12 cellular contexts compared by ENCODE assay signal in the genomic region with DNA sequence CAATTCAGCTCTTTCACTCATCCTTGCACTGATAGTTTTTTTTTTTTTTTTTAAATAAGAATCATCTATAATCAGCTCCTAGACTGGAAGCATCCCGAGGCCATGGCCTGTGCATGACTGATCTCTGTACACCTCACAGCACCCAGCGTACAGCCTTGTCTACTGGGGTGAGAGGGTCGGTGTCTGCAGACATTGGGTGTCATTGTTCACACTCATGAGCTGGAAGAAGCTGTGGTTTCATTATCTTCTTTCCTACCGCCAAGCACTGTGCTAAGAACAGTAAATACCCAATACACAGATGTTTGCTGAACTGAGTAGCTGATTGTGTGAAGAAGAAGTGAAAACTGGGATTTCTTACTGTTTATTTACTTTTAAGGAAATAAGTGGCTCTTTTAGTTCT.
DNase-seq lines count a peak whose midpoint lies in the region; ATAC-seq, FAIRE-seq and TF ChIP-seq lines count a peak whose summit lies in the region.
"Had no signal": no experiment of that assay in that cellular context is flagged by ENCODE, and none has a peak within 500 bp of the region (broad histone marks: within the 10 kb centered on the region; RNA-seq: fewer than 3 reads in every experiment).

No MANE protein-coding gene starts in this region.

- ATAC-seq in HG03095 (IDR thresholded peaks at IDR 0.05; ENCODE audit: unreplicated experiment) (peak; percentile 28), K562 (no peak)

- whole genome bisulfite sequencing in K562 (ENCODE audit: insufficient coverage, low coverage, missing lambda C conversion rate), result 23% methylated on average over 4 of the region's 4 CpGs

- peaks cover 0 to 3% of the 10 kb centered on the region in 2 experiments; a peak in 2 of 5 replicates for H3K4me1 ChIP-seq in K562 (replicated peaks in 1 of 2; ENCODE audit: control insufficient read depth in 2 of 2, insufficient read depth in 2 of 2, low read length in 2 of 2)
- H3K4me1 ChIP-seq in osteoblast (ENCODE audit: insufficient read depth, low read length), result peaks cover 21% of the 10 kb centered on the region

- H3K4me2 ChIP-seq in K562 (ENCODE audit: insufficient read depth, low read length) (no peak overlapping the region), osteoblast (ENCODE audit: insufficient read depth, low read length) (no peak overlapping the region)
- H3K4me2 ChIP-seq: SK-N-SH had no signal

- H4K20me1 ChIP-seq in K562 (replicated peaks; ENCODE audit: control insufficient read depth, insufficient read depth, low read length) (peaks cover 7% of the 10 kb centered on the region; the same call in 1 of the 2 replicates), osteoblast (ENCODE audit: insufficient read depth, low read length) (peaks cover 12% of the 10 kb centered on the region)

- TF ChIP-seq EP300 in K562 (IDR thresholded peaks at IDR 0.05; ENCODE audit: low read length), result no peak

- intact Hi-C loops in K562 (cut with micrococcal nuclease), result loop anchor here (2.0 kb wide), 3 partner anchors 54 to 680 kb away; partner anchors contain the start of gene HIPK2

- H3K27me3 ChIP-seq in GM06990 (replicated peaks; ENCODE audit: control insufficient read depth, insufficient read depth, low read length), result no peaks in the 10 kb centered on the region
- H3K27me3 ChIP-seq in K562 (ENCODE audit: control insufficient read depth in 2 of 2, insufficient read depth in 2 of 2, low read length in 2 of 2), result peaks cover 0 to 5% of the 10 kb centered on the region in 2 experiments; a peak in 1 of 5 replicates
- H3K27me3 ChIP-seq in osteoblast (ENCODE audit: insufficient read depth, low read length), result no peaks in the 10 kb centered on the region

- TF ChIP-seq POLR2A in K562 (conservative IDR thresholded peaks at IDR 0.05), result no peak

- CTCF ChIA-PET in K562 (lab: Yijun Ruan, JAX; ENCODE audit: low intra/inter-chr PET ratio), result interaction anchor here (0.6 to 4.5 kb wide), 3 partner anchors 23 to 679 kb away, joined by 3 to 92 read pairs (median 3); no protein-coding TSS in a partner anchor

- TF ChIP-seq RAD21 in K562 (CRISPR knock-in tag; conservative IDR thresholded peaks at IDR 0.05 in 1 of 2, IDR thresholded peaks at IDR 0.05 in 1 of 2), result no peak

- no peak overlapping the region for H3K27ac ChIP-seq in K562 (ENCODE audit: extremely low read depth, low read depth, low read length)
- H3K27ac ChIP-seq in osteoblast (ENCODE audit: low read depth, low read length), result peak overlapping the region; percentile 42

- H3K4me3 ChIP-seq in GM06990 (replicated peaks; ENCODE audit: low read depth, low read length), result no peak overlapping the region
- no peak overlapping the region for H3K4me3 ChIP-seq in K562
- H3K4me3 ChIP-seq in osteoblast (ENCODE audit: insufficient read depth, low read length), result no peak overlapping the region
- H3K4me3 ChIP-seq: coronary artery had no signal

- H3K36me3 ChIP-seq in GM06990 (ENCODE audit: control insufficient read depth, insufficient read depth, low read length) (peaks cover 20% of the 10 kb centered on the region), K562 (ENCODE audit: control insufficient read depth, insufficient read depth, low read length) (no peaks in the 10 kb centered on the region; the same call in 2 of the 3 replicates), osteoblast (ENCODE audit: insufficient read depth, low read length) (peaks cover 20% of the 10 kb centered on the region)

- no peaks in the 10 kb centered on the region for H3K9me3 ChIP-seq in K562 (replicated peaks; ENCODE audit: control insufficient read depth, insufficient read depth, low read depth, low read length)
- no peaks in the 10 kb centered on the region for H3K9me3 ChIP-seq in osteoblast (ENCODE audit: low read depth, low read length)
- H3K9me3 ChIP-seq: SK-N-SH had no signal

- TF ChIP-seq CTCF in GM06990 (IDR thresholded peaks at IDR 0.05; ENCODE audit: insufficient read depth, low read length, poor library complexity, severe bottlenecking) (no peak), K562 (IDR thresholded peaks at IDR 0.05 in 2 of 3, conservative IDR thresholded peaks at IDR 0.05 in 1 of 3; ENCODE audit: insufficient read depth in 2 of 3, low read depth in 1 of 3, low read length in 3 of 3) (no peak), osteoblast (IDR thresholded peaks at IDR 0.05; ENCODE audit: extremely low read depth, low read depth, low read length) (no peak)

- DNase-seq in GM06990 (ENCODE audit: extremely low read depth, insufficient read length) (peak; percentile 32), K562 (ENCODE audit: extremely low read depth in 1 of 4, low spot score in 3 of 4) (no peak), osteoblast (ENCODE audit: insufficient read length, low spot score, missing footprints) (no peak), NCI-H2171 treated with DMSO at 0.1 percent for 48 hours (lab: John Stamatoyannopoulos, UW) (no peak), DMS53 treated with DMSO at 0.1 percent for 48 hours (lab: John Stamatoyannopoulos, UW; ENCODE audit: unreplicated experiment) (no peak), SK-N-DZ (ENCODE audit: low spot score) (no peak)
- DNase-seq: H7, MM.1S, NCI-H524 treated with DMSO at 0.1 percent for 48 hours, SK-N-SH had no signal

- H3K79me2 ChIP-seq in K562 (ENCODE audit: control insufficient read depth, insufficient read depth, low read length) (no peaks in the 10 kb centered on the region), osteoblast (ENCODE audit: insufficient read depth, low read length) (peaks cover 90% of the 10 kb centered on the region)

- FAIRE-seq in K562 (lab: Jason Lieb, UNC), result no peak

- H3K9ac ChIP-seq in K562 (ENCODE audit: insufficient read depth in 1 of 2, low read depth in 2 of 2, low read length in 2 of 2), result no peak overlapping the region
- H3K9ac ChIP-seq: SK-N-SH had no signal

- in situ Hi-C loops in K562 (cut with MboI), result loop anchor here (10.0 kb wide), 1 partner anchor 678 kb away; no protein-coding TSS in a partner anchor

- no TSS peak for BruUV-seq in K562 (replicated peaks; lab: Mats Ljungman, UMichigan)

- POLR2A ChIA-PET in K562 (lab: Yijun Ruan, JAX), result interaction anchor here (0.6 to 2.0 kb wide), 12 partner anchors 9 to 358 kb away, joined by 3 to 7 read pairs (median 3); no protein-coding TSS in a partner anchor

- peaks cover 3% of the 10 kb centered on the region for H3K9me1 ChIP-seq in K562 (ENCODE audit: control insufficient read depth, insufficient read depth, low read length)

- no peak overlapping the region for H2AFZ ChIP-seq in K562 (ENCODE audit: low read depth, low read length)
- no peak overlapping the region for H2AFZ ChIP-seq in osteoblast (ENCODE audit: low read length)

TF ChIP-seq in K562, 482 proteins besides CTCF, POLR2A, EP300 and RAD21:
- TF ChIP-seq, protein P1, sequence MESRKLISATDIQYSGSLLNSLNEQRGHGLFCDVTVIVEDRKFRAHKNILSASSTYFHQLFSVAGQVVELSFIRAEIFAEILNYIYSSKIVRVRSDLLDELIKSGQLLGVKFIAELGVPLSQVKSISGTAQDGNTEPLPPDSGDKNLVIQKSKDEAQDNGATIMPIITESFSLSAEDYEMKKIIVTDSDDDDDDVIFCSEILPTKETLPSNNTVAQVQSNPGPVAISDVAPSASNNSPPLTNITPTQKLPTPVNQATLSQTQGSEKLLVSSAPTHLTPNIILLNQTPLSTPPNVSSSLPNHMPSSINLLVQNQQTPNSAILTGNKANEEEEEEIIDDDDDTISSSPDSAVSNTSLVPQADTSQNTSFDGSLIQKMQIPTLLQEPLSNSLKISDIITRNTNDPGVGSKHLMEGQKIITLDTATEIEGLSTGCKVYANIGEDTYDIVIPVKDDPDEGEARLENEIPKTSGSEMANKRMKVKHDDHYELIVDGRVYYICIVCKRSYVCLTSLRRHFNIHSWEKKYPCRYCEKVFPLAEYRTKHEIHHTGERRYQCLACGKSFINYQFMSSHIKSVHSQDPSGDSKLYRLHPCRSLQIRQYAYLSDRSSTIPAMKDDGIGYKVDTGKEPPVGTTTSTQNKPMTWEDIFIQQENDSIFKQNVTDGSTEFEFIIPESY (CRISPR knock-in tag; IDR thresholded peaks at IDR 0.05), result peak; percentile 76
- TF ChIP-seq ZNF316 (IDR thresholded peaks at IDR 0.05) (peak; percentile 52; the same call in 1 of the 2 replicates), CBFA2T3 (IDR thresholded peaks at IDR 0.05) (peak; percentile 29; the same call in 1 of the 2 replicates), TCF3 (CRISPR knock-in tag; IDR thresholded peaks at IDR 0.05) (peak; percentile 53; the same call in 1 of the 2 replicates), FOXA3 (CRISPR knock-in tag; conservative IDR thresholded peaks at IDR 0.05 in 1 of 2, IDR thresholded peaks at IDR 0.05 in 1 of 2) (0 out of 4 replicates have a peak, but pooled peaks have one; percentile 39 to 41), CHD2 (IDR thresholded peaks at IDR 0.05; ENCODE audit: low read depth, low read length) (no peak), KDM5B (IDR thresholded peaks at IDR 0.05; ENCODE audit: insufficient replicate concordance, low read depth, low read length) (no peak)
